8 cellular contexts compared by ENCODE assay signal in the genomic region with DNA sequence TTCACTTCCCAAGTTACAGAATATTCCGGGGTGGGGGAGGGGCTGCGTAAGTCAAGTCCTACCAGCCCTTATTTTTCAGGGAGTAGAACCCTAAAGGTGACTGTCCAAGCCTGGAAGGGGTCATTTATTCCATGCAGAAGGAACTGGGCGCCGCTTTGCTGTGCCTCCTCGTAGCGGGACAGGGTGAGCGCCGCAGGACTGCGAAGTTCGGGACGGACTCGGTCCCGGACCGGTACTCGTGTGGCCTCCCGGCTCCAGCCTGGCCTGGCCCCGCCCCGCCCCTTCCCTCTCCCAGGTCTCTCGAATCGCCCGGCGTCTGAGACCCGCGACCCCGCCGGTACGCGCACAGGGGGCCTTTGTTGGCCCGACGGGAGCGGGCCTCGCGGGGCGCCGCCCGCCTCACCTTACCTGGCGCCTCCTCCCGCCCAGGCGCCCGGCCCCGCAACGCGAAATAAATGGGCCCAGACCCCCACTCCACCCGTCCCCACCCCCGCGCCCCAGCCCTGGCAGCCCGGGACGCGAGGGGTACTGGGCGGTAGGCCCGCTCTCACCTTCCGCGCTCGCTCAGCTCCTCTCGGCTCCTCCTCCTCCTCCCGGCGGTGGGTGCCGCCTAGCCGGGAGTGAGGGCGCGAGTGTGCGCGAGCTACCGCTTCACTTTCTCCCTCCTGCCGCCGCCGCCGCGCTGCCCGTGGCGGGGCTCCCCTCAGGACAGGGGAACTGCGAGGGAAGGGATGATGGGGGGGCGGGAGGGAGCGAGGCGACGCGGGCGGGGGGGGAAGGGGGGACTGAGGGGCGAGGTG. TPM values are rescaled to one million over a fixed set of nuclear protein-coding genes. Genes with fewer than 3 reads are reported as not detected.
A peak's percentile ranks its signal among the peaks of the same experiment; 100 is the strongest.
DNase-seq lines count a peak whose midpoint lies in the region; ATAC-seq and TF ChIP-seq lines count a peak whose summit lies in the region.

No MANE protein-coding gene starts in this region.

- H3K27me3 ChIP-seq in BLaER1 treated with 17β-estradiol and CSF1 and Interleukin-3, amounts not matched to agents 10 nM and 100 nM: no peaks in the 10 kb centered on the region
- H3K27me3 ChIP-seq in IMR-90 (ENCODE audit: control insufficient read depth, insufficient read depth, low read length) (peaks cover 48% of the 10 kb centered on the region), liver (ENCODE audit: control insufficient read depth in 4 of 4, insufficient read depth in 4 of 4, low read length in 3 of 4) (no peaks in the 10 kb centered on the region)

- no TSS peak for BruUV-seq in IMR-90 (replicated peaks; lab: Mats Ljungman, UMichigan)

- peak overlapping the region; percentile 92 for H2AFZ ChIP-seq in IMR-90 (replicated peaks; ENCODE audit: low read length, poor library complexity)

- no peak for TF ChIP-seq CTCF in IMR-90 (conservative IDR thresholded peaks at IDR 0.05; ENCODE audit: low read depth, low read length)
- no peak for TF ChIP-seq CTCF in choroid plexus epithelial cell (conservative IDR thresholded peaks at IDR 0.05; ENCODE audit: low read depth, low read length)
- TF ChIP-seq CTCF in liver (IDR thresholded peaks at IDR 0.05; ENCODE audit: low read depth, low read length, missing input control): no peak

- TF ChIP-seq RAD21 in IMR-90 (IDR thresholded peaks at IDR 0.05; ENCODE audit: low read length) (no peak), liver (IDR thresholded peaks at IDR 0.05) (no peak)

- no peak overlapping the region for H2BK20ac ChIP-seq in IMR-90 (ENCODE audit: low read depth, low read length)

- 0% methylated on average over 6 of the region's 79 CpGs; no CpG with 5 or more reads in 1 of the 2 experiments for WGBS in IMR-90 (ENCODE audit: extremely low coverage in 2 of 2, insufficient read length in 1 of 2), 2 experiments
- 2% methylated on average over 78 of the region's 79 CpGs for WGBS in liver

- no peak overlapping the region for H3K23ac ChIP-seq in IMR-90 (ENCODE audit: low read depth, low read length)

- H4K5ac ChIP-seq in IMR-90 (ENCODE audit: low read depth, low read length): no peak overlapping the region

- no peaks in the 10 kb centered on the region for H3K79me1 ChIP-seq in IMR-90 (ENCODE audit: low read depth in 1 of 2, low read length in 2 of 2)

- DNase-seq in IMR-90 (no peak), choroid plexus epithelial cell (ENCODE audit: low read depth) (peak; percentile 18), KG1 (lab: John Stamatoyannopoulos, UW) (no peak)
- peak; percentile 36 for DNase-seq in activated CD4-positive, CD25-positive, alpha-beta regulatory T cell treated with anti-CD3 and anti-CD28 coated beads, Interleukin-2, amount 50 U/mL, for 72 hours
- peak; percentile 51 to 53 for DNase-seq in stimulated activated CD4-positive, alpha-beta T cell treated with anti-CD3 and anti-CD28 coated beads, Interleukin-4, amount 100 ng/mL, for 4 hours

- H2AK9ac ChIP-seq in IMR-90 (replicated peaks; ENCODE audit: low read depth, low read length, poor library complexity): no peak overlapping the region

- H3K56ac ChIP-seq in IMR-90 (ENCODE audit: extremely low read depth, insufficient read depth, low read length): no peak overlapping the region

- no peak overlapping the region for H3K4ac ChIP-seq in IMR-90 (ENCODE audit: low read depth, low read length)

- intact Hi-C loops in IMR-90 (cut with micrococcal nuclease): no loop called here

- H3K9me3 ChIP-seq in BLaER1 treated with 17β-estradiol and CSF1 and Interleukin-3, amounts not matched to agents 10 nM and 100 nM (replicated peaks in 1 of 11): no peaks in the 10 kb centered on the region
- H3K9me3 ChIP-seq in IMR-90 (ENCODE audit: control insufficient read depth, insufficient read depth, low read length) (no peaks in the 10 kb centered on the region), liver (ENCODE audit: control insufficient read depth in 4 of 4, low read length in 3 of 4) (no peaks in the 10 kb centered on the region)

- POLR2A ChIA-PET in IMR-90 (lab: Charles Lee; ENCODE audit: unreplicated experiment): no interaction called here

- H3K4me1 ChIP-seq in BLaER1 treated with 17β-estradiol and CSF1 and Interleukin-3, amounts not matched to agents 10 nM and 100 nM: peaks cover 29 to 44% (median 32%) of the 10 kb centered on the region in 10 experiments
- H3K4me1 ChIP-seq in IMR-90 (ENCODE audit: control insufficient read depth, insufficient read depth, low read length) (no peaks in the 10 kb centered on the region), liver (ENCODE audit: control insufficient read depth in 4 of 4, insufficient read depth in 4 of 4, low read length in 3 of 4) (peaks cover 2 to 27% (median 10%) of the 10 kb centered on the region in 4 donors)

- in situ Hi-C loops in IMR-90 (cut with MboI; ENCODE audit: low sequenced_read_pairs): no loop called here

- H3K9ac ChIP-seq in BLaER1 treated with 17β-estradiol and CSF1 and Interleukin-3, amounts not matched to agents 10 nM and 100 nM: peak overlapping the region; percentile 85 to 93 (median 88)
- H3K9ac ChIP-seq in IMR-90 (ENCODE audit: low read depth, low read length): no peak overlapping the region
- peak overlapping the region; percentile 80 to 83 for H3K9ac ChIP-seq in liver (ENCODE audit: low read depth in 1 of 2, low read length in 2 of 2)

- ATAC-seq in GM19324 (IDR thresholded peaks at IDR 0.05; ENCODE audit: low FRiP score, unreplicated experiment) (peak; percentile 39), IMR-90 (ENCODE audit: low read depth) (peak; percentile 61)

- H2BK120ac ChIP-seq in IMR-90 (ENCODE audit: low read depth, low read length): no peak overlapping the region

- H2BK5ac ChIP-seq in IMR-90 (ENCODE audit: low read depth, low read length, poor library complexity, severe bottlenecking): no peak overlapping the region

- no peak overlapping the region for H3K18ac ChIP-seq in IMR-90 (ENCODE audit: low read depth, low read length)

- no peaks in the 10 kb centered on the region; a peak in 1 of 22 replicates for H4K20me1 ChIP-seq in BLaER1 treated with 17β-estradiol and CSF1 and Interleukin-3, amounts not matched to agents 10 nM and 100 nM
- no peaks in the 10 kb centered on the region for H4K20me1 ChIP-seq in IMR-90 (ENCODE audit: insufficient read depth, low read length)

- no peaks in the 10 kb centered on the region for H3K9me1 ChIP-seq in IMR-90 (ENCODE audit: insufficient read depth, low read length)

- H4K91ac ChIP-seq in IMR-90 (ENCODE audit: insufficient read depth, low read depth, low read length): no peak overlapping the region

- peak overlapping the region; percentile 79 to 93 (median 87) for H3K4me2 ChIP-seq in BLaER1 treated with 17β-estradiol and CSF1 and Interleukin-3, amounts not matched to agents 10 nM and 100 nM
- H3K4me2 ChIP-seq in IMR-90 (ENCODE audit: low read depth, low read length): peak overlapping the region; percentile 68

- TF ChIP-seq POLR2A in IMR-90 (IDR thresholded peaks at IDR 0.05; ENCODE audit: low read depth, low read length): no peak

- H3K27ac ChIP-seq in BLaER1 treated with 17β-estradiol and CSF1 and Interleukin-3, amounts not matched to agents 10 nM and 100 nM: peak overlapping the region; percentile 61 to 89 (median 84); a peak in 21 of 22 replicates
- no peak overlapping the region for H3K27ac ChIP-seq in IMR-90 (ENCODE audit: insufficient read depth, low read length)
- H3K27ac ChIP-seq in liver (ENCODE audit: low read depth in 1 of 2, low read length in 2 of 2): peak overlapping the region; percentile 72 to 94

- CTCF ChIA-PET in IMR-90 (lab: Yijun Ruan, JAX): no interaction called here

- no peaks in the 10 kb centered on the region for H3K36me3 ChIP-seq in BLaER1 treated with 17β-estradiol and CSF1 and Interleukin-3, amounts not matched to agents 10 nM and 100 nM
- H3K36me3 ChIP-seq in IMR-90 (ENCODE audit: control insufficient read depth, insufficient read depth, low read length) (no peaks in the 10 kb centered on the region), liver (ENCODE audit: control insufficient read depth in 4 of 4, insufficient read depth in 3 of 4, low read depth in 1 of 4, low read length in 3 of 4) (no peaks in the 10 kb centered on the region)

- H2BK15ac ChIP-seq in IMR-90 (ENCODE audit: low read depth, low read length): no peak overlapping the region

- no peak overlapping the region; a peak in 1 of 4 replicates for H4K8ac ChIP-seq in IMR-90 (ENCODE audit: low read depth in 2 of 2, low read length in 2 of 2)

- no peak overlapping the region for H2AK5ac ChIP-seq in IMR-90 (ENCODE audit: low read depth, low read length)

- no peak overlapping the region for H3K14ac ChIP-seq in IMR-90 (replicated peaks; ENCODE audit: low read depth, low read length)

- dilution Hi-C loops in IMR-90 (cut with HindIII; ENCODE audit: low sequenced_read_pairs, unreplicated experiment): no loop called here

- H3K4me3 ChIP-seq in BLaER1 treated with 17β-estradiol and CSF1 and Interleukin-3, amounts not matched to agents 10 nM and 100 nM: peak overlapping the region; percentile 66 to 89 (median 78)
- peak overlapping the region; percentile 48 for H3K4me3 ChIP-seq in IMR-90 (ENCODE audit: insufficient read depth, low read depth, low read length)
- peak overlapping the region; percentile 59 for H3K4me3 ChIP-seq in choroid plexus epithelial cell (ENCODE audit: low read depth, low read length)
- H3K4me3 ChIP-seq in liver (ENCODE audit: low read depth in 1 of 3, low read length in 3 of 3): peak overlapping the region; percentile 71 to 91 (median 74)

TF ChIP-seq in IMR-90, 13 proteins besides CTCF, POLR2A, EP300 and RAD21:
- TF ChIP-seq FOS (IDR thresholded peaks at IDR 0.05; ENCODE audit: low read depth, low read length) (no peak), MAZ (IDR thresholded peaks at IDR 0.05; ENCODE audit: borderline replicate concordance, low read depth, low read length) (no peak), MAFK (IDR thresholded peaks at IDR 0.05; ENCODE audit: low read depth, low read length) (no peak)

RNA-seq across cellular contexts. Expression of a gene that starts 0.7 kb away (rescaled TPM):
- 50.3 and 60.6 TPM in 2 replicates for total RNA-seq in IMR-90 (2012; rRNA removed)
- 34.3 and 38.9 TPM in 2 replicates for polyA plus RNA-seq in IMR-90 (2012; rRNA removed)
- 11.9 and 33.4 TPM in 2 replicates for polyA plus RNA-seq in IMR-90 (2012; cell fraction: cytosol; rRNA removed)
- polyA plus RNA-seq in IMR-90 (2012; cell fraction: nucleus; rRNA removed; ENCODE audit: low replicate concordance): 30.7 and 60.3 TPM in 2 replicates
- total RNA-seq in liver: 10 to 100 TPM in 1 of 2 donors, 1 to 10 TPM in 1; 9.4 to 24.9 TPM
- polyA plus RNA-seq in liver: 1 to 10 TPM; 3.6 to 5.5 TPM

Comparison
In these comparisons a context has a peak if more than half of its experiments do, and no peak if none do; other contexts are left out.
1. DNase-seq: peak in activated CD4-positive, CD25-positive, alpha-beta regulatory T cell treated with anti-CD3 and anti-CD28 coated beads, Interleukin-2, amount 50 U/mL, for 72 hours (single experiment), choroid plexus epithelial cell (single experiment) and stimulated activated CD4-positive, alpha-beta T cell treated with anti-CD3 and anti-CD28 coated beads, Interleukin-4, amount 100 ng/mL, for 4 hours (2 of 2); none in IMR-90 (single experiment) and KG1 (single experiment).
2. Peak in every context shown above with its lines, with median percentiles within 50 percentile points of each other: H3K4me3 ChIP-seq.